Comparison of ENCODE assay signal across 1 cellular context in genomic region chr1:236343246-236343862, GRCh38.
TF ChIP-seq lines count a peak whose summit lies in the region.

No MANE protein-coding gene starts in this region.

TF ChIP-seq in K562, 482 proteins besides CTCF, POLR2A, EP300 and RAD21:
- TF ChIP-seq BRF1 (IDR thresholded peaks at IDR 0.05; ENCODE audit: borderline replicate concordance, extremely low read depth, insufficient read length) = no peak
- TF ChIP-seq, protein P1, sequence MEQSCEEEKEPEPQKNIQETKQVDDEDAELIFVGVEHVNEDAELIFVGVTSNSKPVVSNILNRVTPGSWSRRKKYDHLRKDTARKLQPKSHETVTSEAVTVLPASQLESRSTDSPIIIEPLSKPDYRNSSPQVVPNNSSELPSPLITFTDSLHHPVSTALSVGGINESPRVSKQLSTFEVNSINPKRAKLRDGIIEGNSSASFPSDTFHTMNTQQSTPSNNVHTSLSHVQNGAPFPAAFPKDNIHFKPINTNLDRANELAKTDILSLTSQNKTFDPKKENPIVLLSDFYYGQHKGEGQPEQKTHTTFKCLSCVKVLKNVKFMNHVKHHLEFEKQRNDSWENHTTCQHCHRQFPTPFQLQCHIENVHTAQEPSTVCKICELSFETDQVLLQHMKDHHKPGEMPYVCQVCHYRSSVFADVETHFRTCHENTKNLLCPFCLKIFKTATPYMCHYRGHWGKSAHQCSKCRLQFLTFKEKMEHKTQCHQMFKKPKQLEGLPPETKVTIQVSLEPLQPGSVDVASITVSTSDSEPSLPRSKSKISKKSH (CRISPR knock-in tag; IDR thresholded peaks at IDR 0.05) = no peak
- no peak for TF ChIP-seq KAT8 (IDR thresholded peaks at IDR 0.05; ENCODE audit: low read depth)
- TF ChIP-seq CEBPG (CRISPR knock-in tag; IDR thresholded peaks at IDR 0.05) = no peak
- no peak for TF ChIP-seq CEBPG (tag; conservative IDR thresholded peaks at IDR 0.05 in 1 of 2, IDR thresholded peaks at IDR 0.05 in 1 of 2)
- TF ChIP-seq ZNF644 (tag; IDR thresholded peaks at IDR 0.05; ENCODE audit: low read depth) = no peak
- no peak for TF ChIP-seq EZH2 (IDR thresholded peaks at IDR 0.05; ENCODE audit: borderline replicate concordance, low read depth, low read length)
- no peak for TF ChIP-seq SMARCB1 (IDR thresholded peaks at IDR 0.05; ENCODE audit: insufficient read length, low read depth)
- no peak for TF ChIP-seq NBN (IDR thresholded peaks at IDR 0.05; ENCODE audit: low read depth)
- TF ChIP-seq XRCC4 (IDR thresholded peaks at IDR 0.05; ENCODE audit: extremely low read depth, insufficient read depth, insufficient read length) = no peak
